9 cellular contexts compared by ENCODE assay signal in the genomic region with DNA sequence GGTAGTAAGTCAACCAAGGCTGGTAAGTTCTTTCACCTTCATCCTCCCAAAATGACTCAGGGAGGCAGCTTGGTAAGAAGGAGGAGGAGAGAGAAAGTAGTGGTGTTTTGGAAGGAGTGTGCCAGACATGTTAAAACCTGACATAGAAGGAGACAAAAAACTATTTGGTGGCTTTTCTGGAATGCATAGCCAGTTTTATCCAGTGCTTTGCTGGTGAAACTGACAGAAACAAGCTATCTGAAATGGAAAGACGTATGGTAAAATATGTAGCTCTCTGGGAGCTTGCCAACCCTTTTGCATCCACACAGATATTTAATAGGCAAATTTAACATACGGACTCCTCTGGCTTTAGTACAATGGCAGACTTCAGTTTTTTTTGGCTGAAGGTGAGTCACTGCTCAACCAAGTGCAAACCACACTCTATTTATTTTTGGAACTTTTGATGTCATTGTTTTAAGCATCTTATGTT. TPM values are rescaled to one million over a fixed set of nuclear protein-coding genes. Genes with fewer than 3 reads are reported as not detected.
DNase-seq lines count a peak whose midpoint lies in the region; ATAC-seq and TF ChIP-seq lines count a peak whose summit lies in the region.
"Had no signal": no experiment of that assay in that cellular context is flagged by ENCODE, and none has a peak within 500 bp of the region (broad histone marks: within the 10 kb centered on the region; RNA-seq: fewer than 3 reads in every experiment).

No MANE protein-coding gene starts in this region.

- intact Hi-C loops in posterior vena cava (cut with DNase I) = no loop called here

- in situ Hi-C loops in ACHN (cut with HindIII; ENCODE audit: low pct_ligation_motif_present, low pct_unique_long_range_greater_than_20kb, low sequenced_read_pairs) = no loop called here

- CTCF ChIA-PET in RWPE1 (lab: Yijun Ruan, JAX) = interaction anchor here (0.6 to 0.7 kb wide), 4 partner anchors 10 to 471 kb away, joined by 3 to 4 read pairs (median 3); no protein-coding TSS in a partner anchor
- CTCF ChIA-PET in WTC11 (lab: Charles Lee) = no interaction called here

- H3K4me3 Mint-ChIP-seq in WTC11 = no peak overlapping the region
- H3K4me3 Mint-ChIP-seq: brain had no signal

- peak; percentile 18 for DNase-seq in ACHN
- peak; percentile 95 for DNase-seq in RWPE1 (ENCODE audit: low spot score)
- peak; percentile 75 for DNase-seq in germinal center (ENCODE audit: low spot score)
- DNase-seq in WTC11 (ENCODE audit: low spot score) = no peak
- no peak for DNase-seq in posterior vena cava (ENCODE audit: low spot score)
- DNase-seq in midbrain (lab: John Stamatoyannopoulos, UW) = no peak

- POLR2A ChIA-PET in RWPE1 (lab: Yijun Ruan, JAX; ENCODE audit: low non-redundant PET) = no interaction called here
- POLR2A ChIA-PET in WTC11 (lab: Charles Lee) = no interaction called here

- H3K27me3 Mint-ChIP-seq in WTC11 (ENCODE audit: low read depth) = no peaks in the 10 kb centered on the region
- H3K27me3 Mint-ChIP-seq: brain had no signal

- ATAC-seq in GM18861 (IDR thresholded peaks at IDR 0.05; ENCODE audit: unreplicated experiment) (peak; percentile 75), HG02981 (IDR thresholded peaks at IDR 0.05; ENCODE audit: unreplicated experiment) (peak; percentile 76), WTC11 (no peak)

- no peak for TF ChIP-seq CTCF in RWPE1 (conservative IDR thresholded peaks at IDR 0.05; ENCODE audit: low read depth)
- TF ChIP-seq CTCF in WTC11 (IDR thresholded peaks at IDR 0.05) = no peak

- no peak overlapping the region for H3K27ac Mint-ChIP-seq in WTC11
- H3K27ac Mint-ChIP-seq: brain had no signal

- 0 out of 2 replicates have a peak, but pooled peaks cover 4% of the 10 kb centered on the region for H3K4me1 Mint-ChIP-seq in WTC11
- H3K4me1 Mint-ChIP-seq: brain had no signal

- H3K9me3 Mint-ChIP-seq in WTC11 = no peaks in the 10 kb centered on the region
- H3K9me3 Mint-ChIP-seq: brain had no signal

- no peak overlapping the region for H3K27ac ChIP-seq in RWPE1

- no peaks in the 10 kb centered on the region for H3K36me3 Mint-ChIP-seq in WTC11

TF ChIP-seq in WTC11, 78 proteins besides CTCF, POLR2A, EP300 and RAD21 (continues in another document):
- TF ChIP-seq MXD4 (CRISPR knock-in tag; IDR thresholded peaks at IDR 0.05; ENCODE audit: borderline replicate concordance) = no peak
- TF ChIP-seq, protein P1, sequence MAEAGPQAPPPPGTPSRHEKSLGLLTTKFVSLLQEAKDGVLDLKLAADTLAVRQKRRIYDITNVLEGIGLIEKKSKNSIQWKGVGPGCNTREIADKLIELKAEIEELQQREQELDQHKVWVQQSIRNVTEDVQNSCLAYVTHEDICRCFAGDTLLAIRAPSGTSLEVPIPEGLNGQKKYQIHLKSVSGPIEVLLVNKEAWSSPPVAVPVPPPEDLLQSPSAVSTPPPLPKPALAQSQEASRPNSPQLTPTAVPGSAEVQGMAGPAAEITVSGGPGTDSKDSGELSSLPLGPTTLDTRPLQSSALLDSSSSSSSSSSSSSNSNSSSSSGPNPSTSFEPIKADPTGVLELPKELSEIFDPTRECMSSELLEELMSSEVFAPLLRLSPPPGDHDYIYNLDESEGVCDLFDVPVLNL (CRISPR knock-in tag; IDR thresholded peaks at IDR 0.05; ENCODE audit: borderline replicate concordance, low read depth) = no peak
- TF ChIP-seq CBFB (CRISPR knock-in tag; IDR thresholded peaks at IDR 0.05; ENCODE audit: low read depth) = no peak
- TF ChIP-seq, protein P2, sequence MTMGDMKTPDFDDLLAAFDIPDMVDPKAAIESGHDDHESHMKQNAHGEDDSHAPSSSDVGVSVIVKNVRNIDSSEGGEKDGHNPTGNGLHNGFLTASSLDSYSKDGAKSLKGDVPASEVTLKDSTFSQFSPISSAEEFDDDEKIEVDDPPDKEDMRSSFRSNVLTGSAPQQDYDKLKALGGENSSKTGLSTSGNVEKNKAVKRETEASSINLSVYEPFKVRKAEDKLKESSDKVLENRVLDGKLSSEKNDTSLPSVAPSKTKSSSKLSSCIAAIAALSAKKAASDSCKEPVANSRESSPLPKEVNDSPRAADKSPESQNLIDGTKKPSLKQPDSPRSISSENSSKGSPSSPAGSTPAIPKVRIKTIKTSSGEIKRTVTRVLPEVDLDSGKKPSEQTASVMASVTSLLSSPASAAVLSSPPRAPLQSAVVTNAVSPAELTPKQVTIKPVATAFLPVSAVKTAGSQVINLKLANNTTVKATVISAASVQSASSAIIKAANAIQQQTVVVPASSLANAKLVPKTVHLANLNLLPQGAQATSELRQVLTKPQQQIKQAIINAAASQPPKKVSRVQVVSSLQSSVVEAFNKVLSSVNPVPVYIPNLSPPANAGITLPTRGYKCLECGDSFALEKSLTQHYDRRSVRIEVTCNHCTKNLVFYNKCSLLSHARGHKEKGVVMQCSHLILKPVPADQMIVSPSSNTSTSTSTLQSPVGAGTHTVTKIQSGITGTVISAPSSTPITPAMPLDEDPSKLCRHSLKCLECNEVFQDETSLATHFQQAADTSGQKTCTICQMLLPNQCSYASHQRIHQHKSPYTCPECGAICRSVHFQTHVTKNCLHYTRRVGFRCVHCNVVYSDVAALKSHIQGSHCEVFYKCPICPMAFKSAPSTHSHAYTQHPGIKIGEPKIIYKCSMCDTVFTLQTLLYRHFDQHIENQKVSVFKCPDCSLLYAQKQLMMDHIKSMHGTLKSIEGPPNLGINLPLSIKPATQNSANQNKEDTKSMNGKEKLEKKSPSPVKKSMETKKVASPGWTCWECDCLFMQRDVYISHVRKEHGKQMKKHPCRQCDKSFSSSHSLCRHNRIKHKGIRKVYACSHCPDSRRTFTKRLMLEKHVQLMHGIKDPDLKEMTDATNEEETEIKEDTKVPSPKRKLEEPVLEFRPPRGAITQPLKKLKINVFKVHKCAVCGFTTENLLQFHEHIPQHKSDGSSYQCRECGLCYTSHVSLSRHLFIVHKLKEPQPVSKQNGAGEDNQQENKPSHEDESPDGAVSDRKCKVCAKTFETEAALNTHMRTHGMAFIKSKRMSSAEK (CRISPR knock-in tag; IDR thresholded peaks at IDR 0.05; ENCODE audit: borderline replicate concordance) = no peak
- no peak for TF ChIP-seq ESRRA (CRISPR knock-in tag; IDR thresholded peaks at IDR 0.05; ENCODE audit: borderline replicate concordance)
- TF ChIP-seq, protein P3, sequence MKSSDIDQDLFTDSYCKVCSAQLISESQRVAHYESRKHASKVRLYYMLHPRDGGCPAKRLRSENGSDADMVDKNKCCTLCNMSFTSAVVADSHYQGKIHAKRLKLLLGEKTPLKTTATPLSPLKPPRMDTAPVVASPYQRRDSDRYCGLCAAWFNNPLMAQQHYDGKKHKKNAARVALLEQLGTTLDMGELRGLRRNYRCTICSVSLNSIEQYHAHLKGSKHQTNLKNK (CRISPR knock-in tag; IDR thresholded peaks at IDR 0.05) = no peak
- no peak for TF ChIP-seq HMGA2 (CRISPR knock-in tag; IDR thresholded peaks at IDR 0.05)
- TF ChIP-seq, protein P4, sequence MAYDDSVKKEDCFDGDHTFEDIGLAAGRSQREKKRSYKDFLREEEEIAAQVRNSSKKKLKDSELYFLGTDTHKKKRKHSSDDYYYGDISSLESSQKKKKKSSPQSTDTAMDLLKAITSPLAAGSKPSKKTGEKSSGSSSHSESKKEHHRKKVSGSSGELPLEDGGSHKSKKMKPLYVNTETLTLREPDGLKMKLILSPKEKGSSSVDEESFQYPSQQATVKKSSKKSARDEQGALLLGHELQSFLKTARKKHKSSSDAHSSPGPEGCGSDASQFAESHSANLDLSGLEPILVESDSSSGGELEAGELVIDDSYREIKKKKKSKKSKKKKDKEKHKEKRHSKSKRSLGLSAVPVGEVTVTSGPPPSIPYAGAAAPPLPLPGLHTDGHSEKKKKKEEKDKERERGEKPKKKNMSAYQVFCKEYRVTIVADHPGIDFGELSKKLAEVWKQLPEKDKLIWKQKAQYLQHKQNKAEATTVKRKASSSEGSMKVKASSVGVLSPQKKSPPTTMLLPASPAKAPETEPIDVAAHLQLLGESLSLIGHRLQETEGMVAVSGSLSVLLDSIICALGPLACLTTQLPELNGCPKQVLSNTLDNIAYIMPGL (CRISPR knock-in tag; IDR thresholded peaks at IDR 0.05) = no peak
- TF ChIP-seq, protein P5, sequence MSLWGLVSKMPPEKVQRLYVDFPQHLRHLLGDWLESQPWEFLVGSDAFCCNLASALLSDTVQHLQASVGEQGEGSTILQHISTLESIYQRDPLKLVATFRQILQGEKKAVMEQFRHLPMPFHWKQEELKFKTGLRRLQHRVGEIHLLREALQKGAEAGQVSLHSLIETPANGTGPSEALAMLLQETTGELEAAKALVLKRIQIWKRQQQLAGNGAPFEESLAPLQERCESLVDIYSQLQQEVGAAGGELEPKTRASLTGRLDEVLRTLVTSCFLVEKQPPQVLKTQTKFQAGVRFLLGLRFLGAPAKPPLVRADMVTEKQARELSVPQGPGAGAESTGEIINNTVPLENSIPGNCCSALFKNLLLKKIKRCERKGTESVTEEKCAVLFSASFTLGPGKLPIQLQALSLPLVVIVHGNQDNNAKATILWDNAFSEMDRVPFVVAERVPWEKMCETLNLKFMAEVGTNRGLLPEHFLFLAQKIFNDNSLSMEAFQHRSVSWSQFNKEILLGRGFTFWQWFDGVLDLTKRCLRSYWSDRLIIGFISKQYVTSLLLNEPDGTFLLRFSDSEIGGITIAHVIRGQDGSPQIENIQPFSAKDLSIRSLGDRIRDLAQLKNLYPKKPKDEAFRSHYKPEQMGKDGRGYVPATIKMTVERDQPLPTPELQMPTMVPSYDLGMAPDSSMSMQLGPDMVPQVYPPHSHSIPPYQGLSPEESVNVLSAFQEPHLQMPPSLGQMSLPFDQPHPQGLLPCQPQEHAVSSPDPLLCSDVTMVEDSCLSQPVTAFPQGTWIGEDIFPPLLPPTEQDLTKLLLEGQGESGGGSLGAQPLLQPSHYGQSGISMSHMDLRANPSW (CRISPR knock-in tag; conservative IDR thresholded peaks at IDR 0.05; ENCODE audit: low read depth) = no peak
- TF ChIP-seq, protein P6, sequence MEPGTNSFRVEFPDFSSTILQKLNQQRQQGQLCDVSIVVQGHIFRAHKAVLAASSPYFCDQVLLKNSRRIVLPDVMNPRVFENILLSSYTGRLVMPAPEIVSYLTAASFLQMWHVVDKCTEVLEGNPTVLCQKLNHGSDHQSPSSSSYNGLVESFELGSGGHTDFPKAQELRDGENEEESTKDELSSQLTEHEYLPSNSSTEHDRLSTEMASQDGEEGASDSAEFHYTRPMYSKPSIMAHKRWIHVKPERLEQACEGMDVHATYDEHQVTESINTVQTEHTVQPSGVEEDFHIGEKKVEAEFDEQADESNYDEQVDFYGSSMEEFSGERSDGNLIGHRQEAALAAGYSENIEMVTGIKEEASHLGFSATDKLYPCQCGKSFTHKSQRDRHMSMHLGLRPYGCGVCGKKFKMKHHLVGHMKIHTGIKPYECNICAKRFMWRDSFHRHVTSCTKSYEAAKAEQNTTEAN (CRISPR knock-in tag; IDR thresholded peaks at IDR 0.05) = no peak

RNA-seq across cellular contexts. Expression of a gene that starts 45.4 kb away (rescaled TPM):
- total RNA-seq in WTC11 (2021) = 32.3 to 36.0 TPM (median 34.0 TPM) in 3 replicates
- 10 to 100 TPM; 46.7 to 49.7 TPM for total RNA-seq in posterior vena cava

Comparison
In these comparisons a context has a peak if more than half of its experiments do, and no peak if none do; other contexts are left out.
1. DNase-seq: peak in ACHN (single experiment), RWPE1 (single experiment) and germinal center (single experiment); none in WTC11 (single experiment), posterior vena cava (single experiment) and midbrain (single experiment).